In the genomic region with DNA sequence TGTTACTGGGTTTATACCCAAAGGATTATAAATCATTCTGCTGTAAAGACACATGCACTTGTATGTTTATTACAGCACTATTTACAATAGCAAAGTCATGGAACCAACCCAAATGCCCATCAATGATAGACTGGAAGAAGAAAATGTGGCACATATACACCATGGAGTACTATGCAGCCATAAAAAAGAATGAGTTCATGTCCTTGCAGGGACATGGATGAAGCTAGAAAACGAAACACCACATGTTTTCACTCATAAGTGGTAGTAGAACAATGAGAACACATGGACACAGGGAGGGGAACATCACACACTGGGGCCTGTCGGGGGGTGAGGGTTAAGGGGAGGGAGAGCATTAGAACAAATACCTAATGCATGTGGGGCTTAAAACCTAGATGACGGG, we compare ENCODE assay signal across 8 cellular contexts.
DNase-seq lines count a peak whose midpoint lies in the region; ATAC-seq, FAIRE-seq and TF ChIP-seq lines count a peak whose summit lies in the region.
"Not testable (repeated sequence)": the region's sequence is repeated elsewhere in the genome, so short reads cannot be mapped to it uniquely, and the experiment has no call there.

No MANE protein-coding gene starts in this region.

- not testable (repeated sequence) for H3K4me2 ChIP-seq in GM23338

- not testable (repeated sequence) for TF ChIP-seq POLR2A in GM12892 (IDR thresholded peaks at IDR 0.05; ENCODE audit: low read depth, low read length)

- not testable (repeated sequence) for H3K9me3 ChIP-seq in HEK293 (ENCODE audit: control insufficient read depth, insufficient read depth, low read depth, low read length); iPS-20b (ENCODE audit: insufficient read depth, low read depth, low read length)

- DNase-seq in GM12892 (ENCODE audit: insufficient read length); GM23338 (ENCODE audit: low spot score); WTC11 (ENCODE audit: low spot score); activated CD8-positive, alpha-beta memory T cell treated with anti-CD3 and anti-CD28 coated beads, Interleukin-2, amount 10 ng/mL, durations not matched to agents 7 days and 5 days; osteocyte (ENCODE audit: extremely low spot score, unreplicated experiment): not testable (repeated sequence)

- not testable (repeated sequence) for H3K27me3 Mint-ChIP-seq in GM23338 (ENCODE audit: insufficient read depth, low read depth, poor library complexity); T-helper 1 cell treated with Interleukin-12 subunit alpha and Interleukin-12 subunit beta and Interleukin-4 antibody, amounts not matched to agents 30 μg/mL and 1 μg/mL, for 36 hours (ENCODE audit: low read depth); WTC11 (ENCODE audit: low read depth); activated CD8-positive, alpha-beta memory T cell treated with anti-CD3 and anti-CD28 coated beads, Interleukin-2, amount 10 ng/mL, durations not matched to agents 7 days and 5 days; osteocyte (ENCODE audit: unreplicated experiment)

- not testable (repeated sequence) for H3K4me3 Mint-ChIP-seq in GM23338; T-helper 1 cell treated with Interleukin-12 subunit alpha and Interleukin-12 subunit beta and Interleukin-4 antibody, amounts not matched to agents 30 μg/mL and 1 μg/mL, for 36 hours; WTC11; activated CD8-positive, alpha-beta memory T cell treated with anti-CD3 and anti-CD28 coated beads, Interleukin-2, amount 10 ng/mL, durations not matched to agents 7 days and 5 days; osteocyte (ENCODE audit: unreplicated experiment)

- peak overlapping the region; percentile 75; the same call in 1 of the 2 replicates for H3K9ac ChIP-seq in iPS-20b (ENCODE audit: low read depth, low read length)

- FAIRE-seq in GM12892 (lab: Jason Lieb, UNC) = peak; percentile 63

- peaks cover 66% of the 10 kb centered on the region for H3K36me3 Mint-ChIP-seq in GM23338 (ENCODE audit: low read depth)
- peaks cover 50% of the 10 kb centered on the region for H3K36me3 Mint-ChIP-seq in T-helper 1 cell treated with Interleukin-12 subunit alpha and Interleukin-12 subunit beta and Interleukin-4 antibody, amounts not matched to agents 30 μg/mL and 1 μg/mL, for 36 hours (ENCODE audit: low read depth)
- H3K36me3 Mint-ChIP-seq in WTC11 = peaks cover 49% of the 10 kb centered on the region
- peaks cover 35% of the 10 kb centered on the region for H3K36me3 Mint-ChIP-seq in activated CD8-positive, alpha-beta memory T cell treated with anti-CD3 and anti-CD28 coated beads, Interleukin-2, amount 10 ng/mL, durations not matched to agents 7 days and 5 days
- peaks cover 54% of the 10 kb centered on the region for H3K36me3 Mint-ChIP-seq in osteocyte (ENCODE audit: unreplicated experiment)

- TF ChIP-seq CTCF in GM23338 (conservative IDR thresholded peaks at IDR 0.05; ENCODE audit: low read depth in 2 of 2); HEK293 (tag by site-specific recombination; IDR thresholded peaks at IDR 0.05); WTC11 (IDR thresholded peaks at IDR 0.05); osteocyte (IDR thresholded peaks at IDR 0.05): not testable (repeated sequence)

- POLR2A ChIA-PET in HEK293 (lab: Yijun Ruan, JAX); WTC11 (lab: Charles Lee): not testable (repeated sequence)

- H3K27me3 ChIP-seq in GM23338 (ENCODE audit: insufficient read depth); iPS-20b (ENCODE audit: insufficient read depth, low read length): not testable (repeated sequence)

- H3K4me3 ChIP-seq in GM23338; HEK293 (ENCODE audit: low read depth, low read length); iPS-20b (ENCODE audit: low read length): not testable (repeated sequence)

- peaks cover 19% of the 10 kb centered on the region for H3K9me3 Mint-ChIP-seq in GM23338
- H3K9me3 Mint-ChIP-seq in T-helper 1 cell treated with Interleukin-12 subunit alpha and Interleukin-12 subunit beta and Interleukin-4 antibody, amounts not matched to agents 30 μg/mL and 1 μg/mL, for 36 hours = peaks cover 12% of the 10 kb centered on the region
- H3K9me3 Mint-ChIP-seq in WTC11 = peaks cover 20% of the 10 kb centered on the region
- not testable (repeated sequence) for H3K9me3 Mint-ChIP-seq in activated CD8-positive, alpha-beta memory T cell treated with anti-CD3 and anti-CD28 coated beads, Interleukin-2, amount 10 ng/mL, durations not matched to agents 7 days and 5 days (ENCODE audit: low read depth); osteocyte (ENCODE audit: unreplicated experiment)

- not testable (repeated sequence) for ATAC-seq in GM23338; WTC11; activated CD8-positive, alpha-beta memory T cell treated with anti-CD3 and anti-CD28 coated beads, Interleukin-2, amount 10 ng/mL, durations not matched to agents 7 days and 5 days

- H3K27ac ChIP-seq in GM23338 (ENCODE audit: low read depth) = peak overlapping the region; percentile 91
- H3K27ac ChIP-seq in HEK293 (ENCODE audit: extremely low read depth, low read depth, low read length); iPS-20b (ENCODE audit: low read length): not testable (repeated sequence)

- not testable (repeated sequence) for H3K4me1 ChIP-seq in GM23338 (ENCODE audit: insufficient read depth); HEK293 (ENCODE audit: control insufficient read depth, insufficient read depth, low read length); iPS-20b (ENCODE audit: insufficient read depth, low read length)

- not testable (repeated sequence) for H3K79me2 ChIP-seq in GM23338 (replicated peaks; ENCODE audit: insufficient read depth)

- CTCF ChIA-PET in HEK293 (lab: Yijun Ruan, JAX); WTC11 (lab: Charles Lee); activated CD8-positive, alpha-beta memory T cell treated with anti-CD3 and anti-CD28 coated beads, Interleukin-2, amount 10 ng/mL, durations not matched to agents 7 days and 5 days (lab: Charles Lee): not testable (repeated sequence)

- not testable (repeated sequence) for H3F3A ChIP-seq in GM23338 (replicated peaks; ENCODE audit: low read depth)

- not testable (repeated sequence) for H3K36me3 ChIP-seq in GM23338 (ENCODE audit: insufficient read depth)
- H3K36me3 ChIP-seq in HEK293 (ENCODE audit: control insufficient read depth in 2 of 2, insufficient read depth in 1 of 2, low read length in 2 of 2) (peaks cover 8 to 57% of the 10 kb centered on the region in 2 experiments), iPS-20b (ENCODE audit: insufficient read depth, low read depth, low read length) (peaks cover 20% of the 10 kb centered on the region)

- not testable (repeated sequence) for H3K9me2 ChIP-seq in GM23338 (ENCODE audit: insufficient read depth)

- H3K27ac Mint-ChIP-seq in GM23338 = peak overlapping the region; percentile 79; the same call in 1 of the 2 replicates
- H3K27ac Mint-ChIP-seq in T-helper 1 cell treated with Interleukin-12 subunit alpha and Interleukin-12 subunit beta and Interleukin-4 antibody, amounts not matched to agents 30 μg/mL and 1 μg/mL, for 36 hours = peak overlapping the region; percentile 26
- H3K27ac Mint-ChIP-seq in WTC11 = peak overlapping the region; percentile 89
- peak overlapping the region; percentile 58 for H3K27ac Mint-ChIP-seq in activated CD8-positive, alpha-beta memory T cell treated with anti-CD3 and anti-CD28 coated beads, Interleukin-2, amount 10 ng/mL, durations not matched to agents 7 days and 5 days
- peak overlapping the region; percentile 23 for H3K27ac Mint-ChIP-seq in osteocyte (ENCODE audit: unreplicated experiment)

- peaks cover 17% of the 10 kb centered on the region for H3K4me1 Mint-ChIP-seq in GM23338
- peaks cover 14% of the 10 kb centered on the region for H3K4me1 Mint-ChIP-seq in T-helper 1 cell treated with Interleukin-12 subunit alpha and Interleukin-12 subunit beta and Interleukin-4 antibody, amounts not matched to agents 30 μg/mL and 1 μg/mL, for 36 hours (ENCODE audit: low read depth)
- peaks cover 32% of the 10 kb centered on the region for H3K4me1 Mint-ChIP-seq in WTC11
- H3K4me1 Mint-ChIP-seq in activated CD8-positive, alpha-beta memory T cell treated with anti-CD3 and anti-CD28 coated beads, Interleukin-2, amount 10 ng/mL, durations not matched to agents 7 days and 5 days = peaks cover 13% of the 10 kb centered on the region
- H3K4me1 Mint-ChIP-seq in osteocyte (ENCODE audit: unreplicated experiment) = peaks cover 15% of the 10 kb centered on the region

- H2AFZ ChIP-seq in GM23338 = not testable (repeated sequence)

- not testable (repeated sequence) for H4K20me1 ChIP-seq in GM23338 (replicated peaks; ENCODE audit: insufficient read depth)

TF ChIP-seq in HEK293, 187 proteins besides CTCF, POLR2A, EP300 and RAD21:
- peak; percentile 86 for TF ChIP-seq ZNF146 (tag by site-specific recombination; IDR thresholded peaks at IDR 0.05)

Comparison
In these comparisons a context has a peak if more than half of its experiments do, and no peak if none do; other contexts are left out.
1. H3K27ac Mint-ChIP-seq: peak in every context shown above with its lines; median percentile 89 in WTC11; 79 in GM23338; 58 in activated CD8-positive, alpha-beta memory T cell treated with anti-CD3 and anti-CD28 coated beads, Interleukin-2, amount 10 ng/mL, durations not matched to agents 7 days and 5 days; 26 in T-helper 1 cell treated with Interleukin-12 subunit alpha and Interleukin-12 subunit beta and Interleukin-4 antibody, amounts not matched to agents 30 μg/mL and 1 μg/mL, for 36 hours; 23 in osteocyte.